ENCODE assay signal across 9 cellular contexts in genomic region chr4:706834-707598, GRCh38. TPM values are rescaled to one million over a fixed set of nuclear protein-coding genes. Genes with fewer than 3 reads are reported as not detected.
DNase-seq lines count a peak whose midpoint lies in the region; ATAC-seq and TF ChIP-seq lines count a peak whose summit lies in the region.
"Had no signal": no experiment of that assay in that cellular context is flagged by ENCODE, and none has a peak within 500 bp of the region (broad histone marks: within the 10 kb centered on the region; RNA-seq: fewer than 3 reads in every experiment).

No MANE protein-coding gene starts in this region.

- CTCF ChIA-PET in AG04450 (lab: Charles Lee), result interaction anchor here (1.4 kb wide), 1 partner anchor 35 kb away, joined by 7 read pairs; no protein-coding TSS in a partner anchor

- H3K27me3 ChIP-seq in AG04450 (ENCODE audit: control insufficient read depth, insufficient read depth, low read length), result peaks cover 2% of the 10 kb centered on the region
- peaks cover 6% of the 10 kb centered on the region for H3K27me3 ChIP-seq in endodermal cell (ENCODE audit: control insufficient read depth, insufficient read depth, low read length, poor library complexity, severe bottlenecking)
- H3K27me3 ChIP-seq in neural progenitor cell, result peaks cover 15% of the 10 kb centered on the region

- peaks cover 49% of the 10 kb centered on the region for H4K20me1 ChIP-seq in neural progenitor cell (ENCODE audit: low read depth)

- no peak overlapping the region for H2AFZ ChIP-seq in neural progenitor cell (replicated peaks)

- peaks cover 4% of the 10 kb centered on the region for H3F3A ChIP-seq in neural progenitor cell (ENCODE audit: low read depth)

- H3K9me3 ChIP-seq in AG04450 (ENCODE audit: control insufficient read depth, insufficient read depth, low read length) (no peaks in the 10 kb centered on the region; the same call in 1 of the 2 replicates), endodermal cell (ENCODE audit: control insufficient read depth, low read length) (no peaks in the 10 kb centered on the region), neural progenitor cell (ENCODE audit: low read depth) (no peaks in the 10 kb centered on the region)

- H3K4me1 Mint-ChIP-seq in endodermal cell (no peaks in the 10 kb centered on the region), neural progenitor cell (peaks cover 5% of the 10 kb centered on the region)

- peaks cover 27% of the 10 kb centered on the region for H3K36me3 Mint-ChIP-seq in endodermal cell (ENCODE audit: low read depth)
- peaks cover 26% of the 10 kb centered on the region for H3K36me3 Mint-ChIP-seq in neural progenitor cell

- DNase-seq in AG04450 (ENCODE audit: low read depth, low spot score) (no peak), NB4 (ENCODE audit: low read depth) (no peak), endodermal cell (no peak), neural progenitor cell (ENCODE audit: low spot score) (no peak), nucleus accumbens (lab: John Stamatoyannopoulos, UW) (no peak), NCI-H446 treated with DMSO at 0.1 percent for 48 hours (lab: John Stamatoyannopoulos, UW) (no peak)
- DNase-seq: NCI-H526 had no signal

- peak overlapping the region; percentile 78 for H3K4me3 ChIP-seq in AG04450 (ENCODE audit: low read depth, low read length)
- H3K4me3 ChIP-seq in NB4 (ENCODE audit: low read depth, low read length), result peak overlapping the region; percentile 9
- peak overlapping the region; percentile 89 for H3K4me3 ChIP-seq in endodermal cell (ENCODE audit: low read length)
- H3K4me3 ChIP-seq in neural progenitor cell, result peak overlapping the region; percentile 89

- ATAC-seq in GM21526 (IDR thresholded peaks at IDR 0.05; ENCODE audit: low FRiP score, unreplicated experiment) (no peak), GM19324 (IDR thresholded peaks at IDR 0.05; ENCODE audit: low FRiP score, unreplicated experiment) (no peak)

- POLR2A ChIA-PET in AG04450 (lab: Yijun Ruan, JAX), result no interaction called here

- peaks cover 62% of the 10 kb centered on the region for H3K79me2 ChIP-seq in neural progenitor cell (ENCODE audit: low read depth)

- peak overlapping the region; percentile 49 for H3K4me3 Mint-ChIP-seq in endodermal cell
- H3K4me3 Mint-ChIP-seq in neural progenitor cell, result peak overlapping the region; percentile 64

- whole genome bisulfite sequencing in endodermal cell (ENCODE audit: insufficient coverage in 1 of 2, insufficient read length in 1 of 2), 2 experiments, result 72 to 81% methylated on average over 13 to 21 of the region's 21 CpGs

- H3K36me3 ChIP-seq in endodermal cell (ENCODE audit: control insufficient read depth, insufficient read depth, low read length) (peaks cover 31% of the 10 kb centered on the region), neural progenitor cell (no peaks in the 10 kb centered on the region)

- H3K9ac ChIP-seq in endodermal cell (ENCODE audit: extremely low read depth, low read length, poor library complexity, severe bottlenecking), result peak overlapping the region; percentile 96
- peak overlapping the region; percentile 100 for H3K9ac ChIP-seq in neural progenitor cell

- H3K4me1 ChIP-seq in endodermal cell (ENCODE audit: control insufficient read depth, insufficient read depth, low read length) (no peaks in the 10 kb centered on the region), neural progenitor cell (peaks cover 9% of the 10 kb centered on the region)

- H3K27me3 Mint-ChIP-seq in endodermal cell (ENCODE audit: insufficient read depth) (peaks cover 15% of the 10 kb centered on the region), neural progenitor cell (ENCODE audit: insufficient read depth, low read depth) (peaks cover 7% of the 10 kb centered on the region)

- H3K9me3 Mint-ChIP-seq in endodermal cell (peaks cover 10% of the 10 kb centered on the region), neural progenitor cell (peaks cover 22% of the 10 kb centered on the region)

- no peak overlapping the region for H3K27ac Mint-ChIP-seq in endodermal cell
- H3K27ac Mint-ChIP-seq in neural progenitor cell, result no peak overlapping the region

- H3K27ac ChIP-seq in AG04450 (ENCODE audit: low read depth, low read length) (no peak overlapping the region), endodermal cell (ENCODE audit: low read depth, low read length) (no peak overlapping the region), neural progenitor cell (no peak overlapping the region)

- no peak for TF ChIP-seq POLR2A in NB4 (IDR thresholded peaks at IDR 0.05; ENCODE audit: extremely low read depth, insufficient read length)

- peak overlapping the region; percentile 79 for H3K4me2 ChIP-seq in neural progenitor cell

- TF ChIP-seq CTCF in AG04450 (IDR thresholded peaks at IDR 0.05; ENCODE audit: low read depth, low read length) (no peak), NB4 (IDR thresholded peaks at IDR 0.05; ENCODE audit: low read depth, low read length) (no peak), endodermal cell (conservative IDR thresholded peaks at IDR 0.05) (no peak), neural progenitor cell (IDR thresholded peaks at IDR 0.05) (no peak)

RNA-seq across cellular contexts. Expression of gene PCGF3, which starts 1.4 kb away (rescaled TPM):
- polyA plus RNA-seq in AG04450 (2011; rRNA removed), result 37.2 and 44.2 TPM in 2 replicates
- polyA minus RNA-seq in AG04450 (2011; rRNA and poly(A)+ RNA removed), result 49.1 and 74.2 TPM in 2 replicates
- 10 to 100 TPM; 53.1 to 64.0 TPM for total RNA-seq in endodermal cell
- 64.4 TPM for polyA plus RNA-seq in endodermal cell (2013, experiment 1 of 2)
- polyA plus RNA-seq in endodermal cell (2013, experiment 2 of 2), result 55.3 TPM
- total RNA-seq in neural progenitor cell (ENCODE audit: low replicate concordance), result 44.7 and 59.1 TPM in 2 replicates

RNA-seq across cellular contexts. Expression of gene SLC49A3, which starts 18.1 kb away (rescaled TPM):
- 0.11 TPM in 1 of 2 replicates, not detected in the other for polyA plus RNA-seq in AG04450 (2011; rRNA removed)
- not detected in 2 replicates for polyA minus RNA-seq in AG04450 (2011; rRNA and poly(A)+ RNA removed)
- total RNA-seq in endodermal cell (10 to 100 TPM; 15.1 to 16.4 TPM), neural progenitor cell (ENCODE audit: low replicate concordance) (1.9 and 3.4 TPM in 2 replicates)
- polyA plus RNA-seq in endodermal cell (2013, experiment 1 of 2), result 2.0 TPM
- 1.0 TPM for polyA plus RNA-seq in endodermal cell (2013, experiment 2 of 2)

RNA-seq across cellular contexts. Expression of gene MYL5, which starts 32.7 kb away (rescaled TPM):
- 12.3 and 13.0 TPM in 2 replicates for polyA plus RNA-seq in AG04450 (2011; rRNA removed)
- polyA minus RNA-seq in AG04450 (2011; rRNA and poly(A)+ RNA removed), result 4.6 and 8.0 TPM in 2 replicates
- total RNA-seq in endodermal cell, result 10 to 100 TPM; 20.0 to 23.4 TPM
- 8.7 TPM for polyA plus RNA-seq in endodermal cell (2013, experiment 1 of 2)
- polyA plus RNA-seq in endodermal cell (2013, experiment 2 of 2), result 6.1 TPM
- 0.21 and 10.0 TPM in 2 replicates for total RNA-seq in neural progenitor cell (ENCODE audit: low replicate concordance)

RNA-seq across cellular contexts. Expression of gene ATP5ME, which starts 32.9 kb away (rescaled TPM):
- polyA plus RNA-seq in AG04450 (2011; rRNA removed), result 262 and 313 TPM in 2 replicates
- polyA minus RNA-seq in AG04450 (2011; rRNA and poly(A)+ RNA removed), result 57.6 and 68.0 TPM in 2 replicates
- total RNA-seq in endodermal cell (100 to 1,000 TPM; 407 to 456 TPM), neural progenitor cell (ENCODE audit: low replicate concordance) (95.1 and 114 TPM in 2 replicates)
- polyA plus RNA-seq in endodermal cell (2013, experiment 1 of 2), result 299 TPM
- 303 TPM for polyA plus RNA-seq in endodermal cell (2013, experiment 2 of 2)

Comparison
In these comparisons a context has a peak if more than half of its experiments do, and no peak if none do; other contexts are left out.
1. H3K4me3 ChIP-seq: peak in every context shown above with its lines; median percentile 89 in endodermal cell; 89 in neural progenitor cell; 78 in AG04450; 9 in NB4.